1 cellular context compared by ENCODE assay signal in the genomic region with DNA sequence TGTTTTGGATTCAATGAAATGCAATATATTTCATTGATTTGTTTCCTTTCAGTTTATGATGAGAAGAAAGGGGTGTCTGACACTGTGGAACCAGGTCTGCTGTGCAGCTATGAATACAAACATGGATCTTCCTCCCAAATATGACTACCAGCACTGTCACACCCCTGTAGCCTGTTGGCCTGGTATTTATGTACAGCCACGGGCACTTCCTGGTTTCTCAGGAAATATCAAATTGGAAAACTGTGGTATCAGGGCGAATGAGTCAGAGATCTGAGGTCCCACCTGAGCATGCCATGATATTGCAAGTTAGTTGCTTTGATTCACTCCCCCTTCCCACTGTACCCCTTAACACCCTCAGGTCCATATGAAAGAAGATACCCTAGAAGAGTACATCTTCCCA.
TF ChIP-seq lines count a peak whose summit lies in the region.

No MANE protein-coding gene starts in this region.

TF ChIP-seq in WTC11, 78 proteins besides CTCF, POLR2A, EP300 and RAD21 (continued from another document):
- TF ChIP-seq, protein P1, sequence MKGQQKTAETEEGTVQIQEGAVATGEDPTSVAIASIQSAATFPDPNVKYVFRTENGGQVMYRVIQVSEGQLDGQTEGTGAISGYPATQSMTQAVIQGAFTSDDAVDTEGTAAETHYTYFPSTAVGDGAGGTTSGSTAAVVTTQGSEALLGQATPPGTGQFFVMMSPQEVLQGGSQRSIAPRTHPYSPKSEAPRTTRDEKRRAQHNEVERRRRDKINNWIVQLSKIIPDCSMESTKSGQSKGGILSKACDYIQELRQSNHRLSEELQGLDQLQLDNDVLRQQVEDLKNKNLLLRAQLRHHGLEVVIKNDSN (CRISPR knock-in tag; IDR thresholded peaks at IDR 0.05) = no peak
- TF ChIP-seq TCF7 (CRISPR knock-in tag; IDR thresholded peaks at IDR 0.05; ENCODE audit: low read depth) = no peak
- TF ChIP-seq RELA (CRISPR knock-in tag; IDR thresholded peaks at IDR 0.05; ENCODE audit: borderline replicate concordance) = no peak
- TF ChIP-seq, protein P2, sequence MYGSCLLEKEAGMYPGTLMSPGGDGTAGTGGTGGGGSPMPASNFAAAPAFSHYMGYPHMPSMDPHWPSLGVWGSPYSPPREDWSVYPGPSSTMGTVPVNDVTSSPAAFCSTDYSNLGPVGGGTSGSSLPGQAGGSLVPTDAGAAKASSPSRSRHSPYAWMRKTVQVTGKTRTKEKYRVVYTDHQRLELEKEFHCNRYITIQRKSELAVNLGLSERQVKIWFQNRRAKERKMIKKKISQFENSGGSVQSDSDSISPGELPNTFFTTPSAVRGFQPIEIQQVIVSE (CRISPR knock-in tag; IDR thresholded peaks at IDR 0.05; ENCODE audit: borderline replicate concordance) = no peak
- TF ChIP-seq, protein P3, sequence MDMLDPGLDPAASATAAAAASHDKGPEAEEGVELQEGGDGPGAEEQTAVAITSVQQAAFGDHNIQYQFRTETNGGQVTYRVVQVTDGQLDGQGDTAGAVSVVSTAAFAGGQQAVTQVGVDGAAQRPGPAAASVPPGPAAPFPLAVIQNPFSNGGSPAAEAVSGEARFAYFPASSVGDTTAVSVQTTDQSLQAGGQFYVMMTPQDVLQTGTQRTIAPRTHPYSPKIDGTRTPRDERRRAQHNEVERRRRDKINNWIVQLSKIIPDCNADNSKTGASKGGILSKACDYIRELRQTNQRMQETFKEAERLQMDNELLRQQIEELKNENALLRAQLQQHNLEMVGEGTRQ (CRISPR knock-in tag; IDR thresholded peaks at IDR 0.05) = no peak
- no peak for TF ChIP-seq SP1 (CRISPR knock-in tag; conservative IDR thresholded peaks at IDR 0.05)
- no peak for TF ChIP-seq CBFB (CRISPR knock-in tag; IDR thresholded peaks at IDR 0.05; ENCODE audit: low read depth)
- TF ChIP-seq TEAD1 (CRISPR knock-in tag; IDR thresholded peaks at IDR 0.05) = no peak
- no peak for TF ChIP-seq TP53 (CRISPR knock-in tag; IDR thresholded peaks at IDR 0.05)
